In the genomic region with DNA sequence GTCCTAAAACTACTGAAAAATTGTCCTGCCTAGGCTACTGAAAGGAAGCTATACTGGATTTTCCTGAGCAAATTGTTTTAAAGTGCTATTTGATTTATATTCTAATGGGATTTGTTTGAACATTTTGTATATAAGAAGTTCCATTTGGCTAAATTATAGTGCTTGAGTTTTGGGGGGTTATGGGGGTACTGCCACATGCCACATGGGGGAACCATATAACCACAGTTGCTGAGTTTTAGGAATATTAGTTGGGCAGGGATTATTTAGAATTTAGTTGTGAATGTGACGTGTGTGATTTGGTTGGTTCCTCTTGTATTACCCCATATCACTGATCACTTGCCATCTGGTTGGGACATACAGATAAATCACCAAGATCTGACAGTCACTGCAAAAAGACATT, we compare ENCODE assay signal across 15 cellular contexts.
DNase-seq lines count a peak whose midpoint lies in the region; ATAC-seq and TF ChIP-seq lines count a peak whose summit lies in the region.
"Had no signal": no experiment of that assay in that cellular context is flagged by ENCODE, and none has a peak within 500 bp of the region (broad histone marks: within the 10 kb centered on the region; RNA-seq: fewer than 3 reads in every experiment).

No MANE protein-coding gene starts in this region.

- H4K20me1 ChIP-seq in SK-N-SH (ENCODE audit: insufficient read depth) (no peaks in the 10 kb centered on the region), IMR-90 (ENCODE audit: insufficient read depth, low read length) (no peaks in the 10 kb centered on the region)

- no peaks in the 10 kb centered on the region for H3K9me1 ChIP-seq in IMR-90 (ENCODE audit: insufficient read depth, low read length)

- H4K5ac ChIP-seq in IMR-90 (ENCODE audit: low read depth, low read length), result no peak overlapping the region

- H3K36me3 ChIP-seq in SK-N-SH (replicated peaks in 1 of 2; ENCODE audit: control insufficient read depth in 1 of 2, insufficient read depth in 2 of 2, low read length in 1 of 2) (no peaks in the 10 kb centered on the region), IMR-90 (ENCODE audit: control insufficient read depth, insufficient read depth, low read length) (no peaks in the 10 kb centered on the region), esophagus muscularis mucosa (no peaks in the 10 kb centered on the region), psoas muscle (ENCODE audit: insufficient read depth in 1 of 2, low read depth in 1 of 2) (no peaks in the 10 kb centered on the region), spleen (no peaks in the 10 kb centered on the region)
- H3K36me3 ChIP-seq: pancreas had no signal

- no peak overlapping the region for H2AK5ac ChIP-seq in IMR-90 (ENCODE audit: low read depth, low read length)

- no peak overlapping the region for H3K56ac ChIP-seq in IMR-90 (ENCODE audit: extremely low read depth, insufficient read depth, low read length)

- H3K4me3 Mint-ChIP-seq in natural killer cell treated with Interleukin-12 subunit alpha and Interleukin-12 subunit beta and Interleukin-15 and Interleukin-18, amount 100 ng/mL, for 72 hours, result no peak overlapping the region
- no peak overlapping the region for H3K4me3 Mint-ChIP-seq in glutamatergic neuron (ENCODE audit: unreplicated experiment)
- H3K4me3 Mint-ChIP-seq: activated CD8-positive, alpha-beta T cell treated with anti-CD3 and anti-CD28 coated beads, Interleukin-2, amount 10 ng/mL, durations not matched to agents 7 days and 5 days; activated naive CD8-positive, alpha-beta T cell treated with anti-CD3 and anti-CD28 coated beads, Interleukin-2, amount 50 U/mL, for 24 hours; stimulated activated naive B cell treated with anti-CD40 and anti-IgM and Interleukin-4, amounts not matched to agents 10 μg/mL and 1 μg/mL and 100 μg/mL, for 72 hours had no signal

- no peak overlapping the region for H3K27ac Mint-ChIP-seq in natural killer cell treated with Interleukin-12 subunit alpha and Interleukin-12 subunit beta and Interleukin-15 and Interleukin-18, amount 100 ng/mL, for 72 hours
- H3K27ac Mint-ChIP-seq in glutamatergic neuron (ENCODE audit: unreplicated experiment), result no peak overlapping the region
- H3K27ac Mint-ChIP-seq: activated CD8-positive, alpha-beta T cell treated with anti-CD3 and anti-CD28 coated beads, Interleukin-2, amount 10 ng/mL, durations not matched to agents 7 days and 5 days; activated naive CD8-positive, alpha-beta T cell treated with anti-CD3 and anti-CD28 coated beads, Interleukin-2, amount 50 U/mL, for 24 hours; stimulated activated naive B cell treated with anti-CD40 and anti-IgM and Interleukin-4, amounts not matched to agents 10 μg/mL and 1 μg/mL and 100 μg/mL, for 72 hours had no signal

- 67% methylated on average over 1 of the region's 1 CpG for WGBS in SK-N-SH (ENCODE audit: low lambda C conversion rate)
- WGBS in IMR-90 (ENCODE audit: extremely low coverage in 2 of 2, insufficient read length in 1 of 2), 2 experiments, result no CpG with 5 or more reads among the region's 1 CpG
- 71% methylated on average over 1 of the region's 1 CpG for WGBS in esophagus muscularis mucosa
- 32 to 50% (median 47%) methylated on average over 1 of the region's 1 CpG for WGBS in psoas muscle, 3 donors
- 67 to 85% (median 76%) methylated on average over 1 of the region's 1 CpG for WGBS in spleen, 5 donors

- H3K27me3 ChIP-seq in SK-N-SH (ENCODE audit: insufficient read depth) (no peaks in the 10 kb centered on the region; the same call in 1 of the 2 replicates), IMR-90 (ENCODE audit: control insufficient read depth, insufficient read depth, low read length) (peaks cover 12% of the 10 kb centered on the region), esophagus muscularis mucosa (no peaks in the 10 kb centered on the region), psoas muscle (ENCODE audit: insufficient read depth in 3 of 3, low read length in 2 of 3) (no peaks in the 10 kb centered on the region), spleen (replicated peaks in 1 of 7) (no peaks in the 10 kb centered on the region)
- H3K27me3 ChIP-seq: pancreas had no signal

- H2BK20ac ChIP-seq in IMR-90 (ENCODE audit: low read depth, low read length), result no peak overlapping the region

- H3K9me3 ChIP-seq in SK-N-SH (no peaks in the 10 kb centered on the region), IMR-90 (ENCODE audit: control insufficient read depth, insufficient read depth, low read length) (no peaks in the 10 kb centered on the region), esophagus muscularis mucosa (no peaks in the 10 kb centered on the region), psoas muscle (no peaks in the 10 kb centered on the region), spleen (no peaks in the 10 kb centered on the region)
- H3K9me3 ChIP-seq: pancreas had no signal

- no peak overlapping the region for H3K9ac ChIP-seq in SK-N-SH
- no peak overlapping the region for H3K9ac ChIP-seq in IMR-90 (ENCODE audit: low read depth, low read length)

- DNase-seq in SK-N-SH (peak; percentile 8), IMR-90 (no peak), esophagus muscularis mucosa (ENCODE audit: extremely low spot score) (no peak), psoas muscle (no peak), spleen (no peak), glutamatergic neuron (no peak)
- DNase-seq in natural killer cell treated with Interleukin-12 subunit alpha and Interleukin-12 subunit beta and Interleukin-15 and Interleukin-18, amount 100 ng/mL, for 72 hours (ENCODE audit: low spot score), result no peak
- DNase-seq: activated CD8-positive, alpha-beta T cell treated with anti-CD3 and anti-CD28 coated beads, Interleukin-2, amount 10 ng/mL, durations not matched to agents 7 days and 5 days; activated naive CD8-positive, alpha-beta T cell treated with anti-CD3 and anti-CD28 coated beads, Interleukin-2, amount 50 U/mL, for 24 hours; NCI-H146; pancreas; stimulated activated naive B cell treated with anti-CD40 and anti-IgM and Interleukin-4, amounts not matched to agents 10 μg/mL and 1 μg/mL and 100 μg/mL, for 72 hours; T-helper 1 cell; trophoblast cell had no signal

- in situ Hi-C loops in IMR-90 (cut with MboI; ENCODE audit: low sequenced_read_pairs), result no loop called here

- no peaks in the 10 kb centered on the region for H3K9me3 Mint-ChIP-seq in natural killer cell treated with Interleukin-12 subunit alpha and Interleukin-12 subunit beta and Interleukin-15 and Interleukin-18, amount 100 ng/mL, for 72 hours
- H3K9me3 Mint-ChIP-seq in glutamatergic neuron (ENCODE audit: unreplicated experiment), result no peaks in the 10 kb centered on the region
- H3K9me3 Mint-ChIP-seq: activated naive CD8-positive, alpha-beta T cell treated with anti-CD3 and anti-CD28 coated beads, Interleukin-2, amount 50 U/mL, for 24 hours; stimulated activated naive B cell treated with anti-CD40 and anti-IgM and Interleukin-4, amounts not matched to agents 10 μg/mL and 1 μg/mL and 100 μg/mL, for 72 hours had no signal

- no peaks in the 10 kb centered on the region for H3K4me1 Mint-ChIP-seq in natural killer cell treated with Interleukin-12 subunit alpha and Interleukin-12 subunit beta and Interleukin-15 and Interleukin-18, amount 100 ng/mL, for 72 hours (ENCODE audit: low read depth in 2 of 2)
- no peaks in the 10 kb centered on the region for H3K4me1 Mint-ChIP-seq in glutamatergic neuron (ENCODE audit: low read depth, unreplicated experiment)
- H3K4me1 Mint-ChIP-seq: activated naive CD8-positive, alpha-beta T cell treated with anti-CD3 and anti-CD28 coated beads, Interleukin-2, amount 50 U/mL, for 24 hours; stimulated activated naive B cell treated with anti-CD40 and anti-IgM and Interleukin-4, amounts not matched to agents 10 μg/mL and 1 μg/mL and 100 μg/mL, for 72 hours had no signal

- H2BK120ac ChIP-seq in IMR-90 (ENCODE audit: low read depth, low read length), result no peak overlapping the region

- H3K36me3 Mint-ChIP-seq in natural killer cell treated with Interleukin-12 subunit alpha and Interleukin-12 subunit beta and Interleukin-15 and Interleukin-18, amount 100 ng/mL, for 72 hours, result no peaks in the 10 kb centered on the region
- no peaks in the 10 kb centered on the region for H3K36me3 Mint-ChIP-seq in glutamatergic neuron (ENCODE audit: unreplicated experiment)
- H3K36me3 Mint-ChIP-seq: stimulated activated naive B cell treated with anti-CD40 and anti-IgM and Interleukin-4, amounts not matched to agents 10 μg/mL and 1 μg/mL and 100 μg/mL, for 72 hours had no signal

- POLR2A ChIA-PET in SK-N-SH (lab: Yijun Ruan, JAX), result no interaction called here
- POLR2A ChIA-PET in IMR-90 (lab: Charles Lee; ENCODE audit: unreplicated experiment), result no interaction called here

- H2AK9ac ChIP-seq in IMR-90 (replicated peaks; ENCODE audit: low read depth, low read length, poor library complexity), result no peak overlapping the region

- no peak overlapping the region for H3K4ac ChIP-seq in IMR-90 (ENCODE audit: low read depth, low read length)

- H3K27me3 Mint-ChIP-seq in natural killer cell treated with Interleukin-12 subunit alpha and Interleukin-12 subunit beta and Interleukin-15 and Interleukin-18, amount 100 ng/mL, for 72 hours, result no peaks in the 10 kb centered on the region
- no peaks in the 10 kb centered on the region for H3K27me3 Mint-ChIP-seq in glutamatergic neuron (ENCODE audit: unreplicated experiment)
- H3K27me3 Mint-ChIP-seq: activated naive CD8-positive, alpha-beta T cell treated with anti-CD3 and anti-CD28 coated beads, Interleukin-2, amount 50 U/mL, for 24 hours; stimulated activated naive B cell treated with anti-CD40 and anti-IgM and Interleukin-4, amounts not matched to agents 10 μg/mL and 1 μg/mL and 100 μg/mL, for 72 hours had no signal

- no peak overlapping the region for H3K23ac ChIP-seq in IMR-90 (ENCODE audit: low read depth, low read length)

- no peaks in the 10 kb centered on the region for H3K79me2 ChIP-seq in SK-N-SH (ENCODE audit: insufficient read depth)

- ATAC-seq in SK-N-SH treated with all-trans-retinoic acid at 6 μM for 48 hours, result no peak
- ATAC-seq in IMR-90 (ENCODE audit: low read depth), result no peak
- no peak for ATAC-seq in psoas muscle
- ATAC-seq in natural killer cell treated with Interleukin-12 subunit alpha and Interleukin-12 subunit beta and Interleukin-15 and Interleukin-18, amount 100 ng/mL, for 72 hours, result no peak
- ATAC-seq: activated CD8-positive, alpha-beta T cell treated with anti-CD3 and anti-CD28 coated beads, Interleukin-2, amount 10 ng/mL, durations not matched to agents 7 days and 5 days; activated naive CD8-positive, alpha-beta T cell treated with anti-CD3 and anti-CD28 coated beads, Interleukin-2, amount 50 U/mL, for 24 hours; pancreas; stimulated activated naive B cell treated with anti-CD40 and anti-IgM and Interleukin-4, amounts not matched to agents 10 μg/mL and 1 μg/mL and 100 μg/mL, for 72 hours had no signal

- CTCF ChIA-PET in SK-N-SH (lab: Yijun Ruan, JAX) (interaction anchor here (0.6 to 0.7 kb wide), 2 partner anchors 12 to 874 kb away, joined by 3 read pairs; no protein-coding TSS in a partner anchor), IMR-90 (lab: Yijun Ruan, JAX) (no interaction called here)

- TF ChIP-seq RAD21 in SK-N-SH (IDR thresholded peaks at IDR 0.05; ENCODE audit: low read length) (peak; percentile 38; the same call in 1 of the 2 replicates), IMR-90 (IDR thresholded peaks at IDR 0.05; ENCODE audit: low read length) (peak; percentile 60)

- no peak overlapping the region for H3K4me3 ChIP-seq in SK-N-SH (ENCODE audit: low read depth in 2 of 2, low read length in 1 of 2)
- no peak overlapping the region for H3K4me3 ChIP-seq in IMR-90 (ENCODE audit: insufficient read depth, low read depth, low read length)
- H3K4me3 ChIP-seq in esophagus muscularis mucosa, result no peak overlapping the region
- H3K4me3 ChIP-seq in psoas muscle, result no peak overlapping the region
- no peak overlapping the region for H3K4me3 ChIP-seq in spleen
- H3K4me3 ChIP-seq: pancreas had no signal

- H3K79me1 ChIP-seq in IMR-90 (ENCODE audit: low read depth in 1 of 2, low read length in 2 of 2), result no peaks in the 10 kb centered on the region

- H3K9me2 ChIP-seq in SK-N-SH, result no peaks in the 10 kb centered on the region

- H3K4me2 ChIP-seq in SK-N-SH (no peak overlapping the region), IMR-90 (ENCODE audit: low read depth, low read length) (no peak overlapping the region)

- no peaks in the 10 kb centered on the region for H3K4me1 ChIP-seq in SK-N-SH (ENCODE audit: control insufficient read depth in 1 of 2, insufficient read depth in 2 of 2, low read depth in 1 of 2, low read length in 1 of 2)
- no peaks in the 10 kb centered on the region for H3K4me1 ChIP-seq in IMR-90 (ENCODE audit: control insufficient read depth, insufficient read depth, low read length)
- H3K4me1 ChIP-seq in esophagus muscularis mucosa, result peaks cover 0 to 7% (median 0%) of the 10 kb centered on the region in 4 donors
- H3K4me1 ChIP-seq in psoas muscle, result no peaks in the 10 kb centered on the region
- no peaks in the 10 kb centered on the region for H3K4me1 ChIP-seq in spleen

- dilution Hi-C loops in IMR-90 (cut with HindIII; ENCODE audit: low sequenced_read_pairs, unreplicated experiment), result no loop called here

- H2BK5ac ChIP-seq in IMR-90 (ENCODE audit: low read depth, low read length, poor library complexity, severe bottlenecking), result no peak overlapping the region

- no peaks in the 10 kb centered on the region for H3F3A ChIP-seq in SK-N-SH (replicated peaks; ENCODE audit: insufficient read depth)

- H3K27ac ChIP-seq in SK-N-SH (ENCODE audit: low read depth in 2 of 2, low read length in 1 of 2), result no peak overlapping the region
- no peak overlapping the region for H3K27ac ChIP-seq in IMR-90 (ENCODE audit: insufficient read depth, low read length)
- H3K27ac ChIP-seq in esophagus muscularis mucosa (replicated peaks in 1 of 4), result no peak overlapping the region
- H3K27ac ChIP-seq in psoas muscle, result no peak overlapping the region
- H3K27ac ChIP-seq in spleen, result no peak overlapping the region
- H3K27ac ChIP-seq: pancreas had no signal

- TF ChIP-seq EP300 in SK-N-SH (IDR thresholded peaks at IDR 0.05; ENCODE audit: borderline replicate concordance in 1 of 2, low read depth in 1 of 2, low read length in 1 of 2) (no peak), esophagus muscularis mucosa (IDR thresholded peaks at IDR 0.05) (no peak)

- intact Hi-C loops in IMR-90 (cut with micrococcal nuclease) (loop anchor here (1.0 kb wide), 1 partner anchor 997 kb away; no protein-coding TSS in a partner anchor), esophagus muscularis mucosa (cut with DNase I) (no loop called here), psoas muscle (cut with DNase I) (no loop called here), spleen (cut with DNase I; ENCODE audit: low total_unique reads) (no loop called here)

- H4K8ac ChIP-seq in IMR-90 (ENCODE audit: low read depth in 2 of 2, low read length in 2 of 2), result no peak overlapping the region

- no peak overlapping the region for H3K18ac ChIP-seq in IMR-90 (ENCODE audit: low read depth, low read length)

- no peak overlapping the region for H3K14ac ChIP-seq in IMR-90 (replicated peaks; ENCODE audit: low read depth, low read length)

- no TSS peak for BruUV-seq in IMR-90 (replicated peaks; lab: Mats Ljungman, UMichigan)

- no peak for TF ChIP-seq POLR2A in IMR-90 (IDR thresholded peaks at IDR 0.05; ENCODE audit: low read depth, low read length)
- TF ChIP-seq POLR2A in esophagus muscularis mucosa (IDR thresholded peaks at IDR 0.05; ENCODE audit: low read depth), result no peak
- no peak for TF ChIP-seq POLR2A in spleen (IDR thresholded peaks at IDR 0.05)

- TF ChIP-seq CTCF in SK-N-SH (IDR thresholded peaks at IDR 0.05), result peak; percentile 46
- peak; percentile 46 for TF ChIP-seq CTCF in IMR-90 (conservative IDR thresholded peaks at IDR 0.05; ENCODE audit: low read depth, low read length)
- TF ChIP-seq CTCF in esophagus muscularis mucosa (IDR thresholded peaks at IDR 0.05), result peak in 2 of 3 experiments; percentile 16 to 26
- TF ChIP-seq CTCF in psoas muscle (IDR thresholded peaks at IDR 0.05), result peak; percentile 15
- peak in 1 of 11 experiments; percentile 18 for TF ChIP-seq CTCF in spleen (IDR thresholded peaks at IDR 0.05 in 8 of 11, conservative IDR thresholded peaks at IDR 0.05 in 3 of 11)
- no peak for TF ChIP-seq CTCF in glutamatergic neuron (IDR thresholded peaks at IDR 0.05; ENCODE audit: partially characterized antibody, unreplicated experiment)

- H4K91ac ChIP-seq in IMR-90 (ENCODE audit: insufficient read depth, low read depth, low read length), result no peak overlapping the region

- H2AFZ ChIP-seq in SK-N-SH (ENCODE audit: low read depth) (no peak overlapping the region), IMR-90 (replicated peaks; ENCODE audit: low read length, poor library complexity) (no peak overlapping the region)

- no peak overlapping the region for H2BK15ac ChIP-seq in IMR-90 (ENCODE audit: low read depth, low read length)
